ENCODE assay signal across 23 cellular contexts in genomic region chr2:197539734-197540133, GRCh38.
"Had no signal": no experiment of that assay in that cellular context is flagged by ENCODE, and none has a peak within 500 bp of the region (broad histone marks: within the 10 kb centered on the region; RNA-seq: fewer than 3 reads in every experiment).

No MANE protein-coding gene starts in this region.

- H3K4me3 Mint-ChIP-seq: activated B cell treated with CpG ODN at 0.5 μM for 24 hours; activated CD4-positive, alpha-beta T cell treated with anti-CD3 and anti-CD28 coated beads for 36 hours; activated T-helper 1 cell treated with anti-CD3 and anti-CD28 coated beads, Interleukin-12 subunit alpha, Interleukin-12 subunit beta, Interleukin-2, Interleukin-4 antibody, amounts not matched to agents 30 ng/mL and 10 ng/mL and 1 ng/mL, durations not matched to agents 14 hours and 24 hours and 36 hours; brain; central memory CD8-positive, alpha-beta T cell; IgD-negative memory B cell; T-cell had no signal

- H3K9me3 Mint-ChIP-seq: activated B cell treated with CpG ODN at 0.5 μM for 24 hours; activated T-helper 1 cell treated with anti-CD3 and anti-CD28 coated beads, Interleukin-12 subunit alpha, Interleukin-12 subunit beta, Interleukin-2, Interleukin-4 antibody, amounts not matched to agents 30 ng/mL and 10 ng/mL and 1 ng/mL, durations not matched to agents 14 hours and 24 hours and 36 hours; brain; central memory CD8-positive, alpha-beta T cell; IgD-negative memory B cell; T-cell had no signal

- H3K27ac Mint-ChIP-seq: activated B cell treated with CpG ODN at 0.5 μM for 24 hours; activated CD4-positive, alpha-beta T cell treated with anti-CD3 and anti-CD28 coated beads for 36 hours had no signal

- DNase-seq: activated B cell treated with CpG ODN at 0.5 μM for 24 hours; activated CD4-positive, alpha-beta T cell treated with anti-CD3 and anti-CD28 coated beads for 36 hours; activated CD4-positive, alpha-beta T cell treated with anti-CD3 and anti-CD28 coated beads, Interleukin-2, amount 50 U/mL, for 1 hour; activated CD8-positive, alpha-beta memory T cell treated with anti-CD3 and anti-CD28 coated beads for 24 hours; activated gamma-delta T cell; activated naive CD4-positive, alpha-beta T cell treated with anti-CD3 and anti-CD28 coated beads, Interleukin-2, amount 50 U/mL, for 16 hours; amygdala; KG1; NCI-H1092; NCI-H1417 treated with DMSO at 0.1 percent for 48 hours; NCI-H2029; NCI-H345; NCI-H510A; NCI-H526 treated with DMSO at 0.1 percent for 48 hours; NCI-H82; SIG-M5; T-cell; T-helper 2 cell; T1000 had no signal

- ATAC-seq: activated CD4-positive, alpha-beta T cell treated with anti-CD3 and anti-CD28 coated beads for 36 hours; T-cell had no signal

- H3K27me3 Mint-ChIP-seq: activated B cell treated with CpG ODN at 0.5 μM for 24 hours; activated CD4-positive, alpha-beta T cell treated with anti-CD3 and anti-CD28 coated beads for 36 hours; brain; central memory CD8-positive, alpha-beta T cell; IgD-negative memory B cell; T-cell had no signal
